Comparison of ENCODE assay signal across 26 cellular contexts in genomic region chr3:99702953-99703352, GRCh38.
A peak's percentile ranks its signal among the peaks of the same experiment; 100 is the strongest.
DNase-seq lines count a peak whose midpoint lies in the region; ATAC-seq and TF ChIP-seq lines count a peak whose summit lies in the region.
"Had no signal": no experiment of that assay in that cellular context is flagged by ENCODE, and none has a peak within 500 bp of the region (broad histone marks: within the 10 kb centered on the region; RNA-seq: fewer than 3 reads in every experiment).

No MANE protein-coding gene starts in this region.

- in situ Hi-C loops in transverse colon (cut with MboI; ENCODE audit: low pct_ligation_motif_present in 1 of 4, low pct_unique_long_range_greater_than_20kb in 1 of 4, low sequenced_read_pairs in 3 of 4): no loop called here

- WGBS in transverse colon (ENCODE audit: low coverage in 1 of 2), 2 donors: 92 to 93% methylated on average over 4 of the region's 4 CpGs

- H3K4me1 ChIP-seq in tibial artery (peaks cover 0 to 98% (median 34%) of the 10 kb centered on the region in 4 donors), transverse colon (peaks cover 0 to 9% (median 3%) of the 10 kb centered on the region in 4 donors)
- H3K4me1 ChIP-seq: A549, Caco-2 had no signal

- H3K4me3 ChIP-seq in tibial artery (no peak overlapping the region), transverse colon (no peak overlapping the region)
- H3K4me3 ChIP-seq: A549, GM12878, SK-N-MC had no signal

- H3K27ac ChIP-seq in tibial artery (peak overlapping the region; percentile 60 to 72), transverse colon (no peak overlapping the region)
- H3K27ac ChIP-seq: A549, KMS-11, SK-N-MC had no signal

- TF ChIP-seq POLR2A in transverse colon (IDR thresholded peaks at IDR 0.05): no peak

- H3K27me3 ChIP-seq in tibial artery: no peaks in the 10 kb centered on the region
- H3K27me3 ChIP-seq in transverse colon: no peaks in the 10 kb centered on the region

- TF ChIP-seq EP300 in transverse colon (IDR thresholded peaks at IDR 0.05; ENCODE audit: low read depth): no peak

- no peak for ATAC-seq in HG03457 (IDR thresholded peaks at IDR 0.05; ENCODE audit: unreplicated experiment)
- ATAC-seq: A549, GM12878 had no signal

- TF ChIP-seq CTCF in tibial artery (IDR thresholded peaks at IDR 0.05) (no peak), transverse colon (IDR thresholded peaks at IDR 0.05) (no peak)

- H3K36me3 ChIP-seq in tibial artery (peaks cover 0 to 12% (median 10%) of the 10 kb centered on the region in 3 donors), transverse colon (no peaks in the 10 kb centered on the region)

- DNase-seq in M059J (ENCODE audit: low read depth) (peak; percentile 46), amniotic epithelial cell (ENCODE audit: low read depth) (peak; percentile 51), iris pigment epithelial cell (ENCODE audit: low read depth) (peak; percentile 57), tibial artery (no peak), transverse colon (no peak), NCI-H82 (lab: John Stamatoyannopoulos, UW) (no peak)
- DNase-seq: AML-193; C1 segment of cervical spinal cord; Caco-2; CD4-positive, alpha-beta memory T cell; GDM1; HCEC 1CT; NCI-H1092; NCI-H1417 treated with DMSO at 0.1 percent for 48 hours; NCI-H187; NCI-H2081 treated with DMSO at 0.1 percent for 48 hours; NCI-H2171 treated with DMSO at 0.1 percent for 48 hours; NCI-H446; NCI-H524 treated with DMSO at 0.1 percent for 48 hours; NCI-H774; SHP77 treated with DMSO at 0.1 percent for 48 hours had no signal

- intact Hi-C loops in tibial artery (cut with DNase I; ENCODE audit: low total_unique reads) (no loop called here), transverse colon (cut with DNase I; ENCODE audit: low total_unique reads) (no loop called here)

- H3K9me3 ChIP-seq in tibial artery (no peaks in the 10 kb centered on the region), transverse colon (no peaks in the 10 kb centered on the region)
- H3K9me3 ChIP-seq: A549, Caco-2 had no signal

Comparison
In these comparisons a context has a peak if more than half of its experiments do, and no peak if none do; other contexts are left out.
1. DNase-seq: peak in M059J (single experiment), amniotic epithelial cell (single experiment) and iris pigment epithelial cell (single experiment); none in tibial artery (0 of 2), transverse colon (single experiment) and NCI-H82 (single experiment).
2. H3K27ac ChIP-seq: peak in tibial artery (2 of 2); none in transverse colon (0 of 4).